In genomic region chr13:27791146-27791900, GRCh38 we compare ENCODE assay signal across 8 cellular contexts. TPM values are rescaled to one million over a fixed set of nuclear protein-coding genes. Genes with fewer than 3 reads are reported as not detected.
DNase-seq lines count a peak whose midpoint lies in the region; ATAC-seq lines count a peak whose summit lies in the region.

No MANE protein-coding gene starts in this region.

- no peak for ATAC-seq in stimulated activated naive CD8-positive, alpha-beta T cell treated with anti-CD3 and anti-CD28 coated beads, Interleukin-15, Interleukin-2, amounts not matched to agents 100 U/mL and 50 U/mL, for 24 hours
- ATAC-seq in GM21367 (IDR thresholded peaks at IDR 0.05; ENCODE audit: unreplicated experiment) (no peak), HG02884 (IDR thresholded peaks at IDR 0.05; ENCODE audit: unreplicated experiment) (no peak), HG03135 (IDR thresholded peaks at IDR 0.05; ENCODE audit: unreplicated experiment) (no peak)

- H3K36me3 Mint-ChIP-seq in stimulated activated naive CD8-positive, alpha-beta T cell treated with anti-CD3 and anti-CD28 coated beads, Interleukin-15, Interleukin-2, amounts not matched to agents 100 ng/mL and 50 ng/mL, for 24 hours (ENCODE audit: low read depth), result no peaks in the 10 kb centered on the region
- H3K36me3 Mint-ChIP-seq in activated T-helper 1 cell treated with anti-CD3 and anti-CD28 coated beads, Interleukin-12 subunit alpha, Interleukin-12 subunit beta, Interleukin-2, Interleukin-4 antibody, amounts not matched to agents 30 ng/mL and 10 ng/mL and 1 ng/mL, durations not matched to agents 14 hours and 24 hours and 36 hours (ENCODE audit: low read depth), result peaks cover 3% of the 10 kb centered on the region

- peaks cover 33% of the 10 kb centered on the region for H3K4me1 Mint-ChIP-seq in stimulated activated naive CD8-positive, alpha-beta T cell treated with anti-CD3 and anti-CD28 coated beads, Interleukin-15, Interleukin-2, amounts not matched to agents 100 ng/mL and 50 ng/mL, for 24 hours (ENCODE audit: low read depth)
- peaks cover 23% of the 10 kb centered on the region for H3K4me1 Mint-ChIP-seq in activated T-helper 1 cell treated with anti-CD3 and anti-CD28 coated beads, Interleukin-12 subunit alpha, Interleukin-12 subunit beta, Interleukin-2, Interleukin-4 antibody, amounts not matched to agents 30 ng/mL and 10 ng/mL and 1 ng/mL, durations not matched to agents 14 hours and 24 hours and 36 hours (ENCODE audit: low read depth)

- intact Hi-C loops in activated T-helper 1 cell treated with anti-CD3 and anti-CD28 coated beads, Interleukin-12 subunit alpha, Interleukin-12 subunit beta, Interleukin-2, Interleukin-4 antibody, amounts not matched to agents 30 ng/mL and 10 ng/mL and 1 ng/mL, durations not matched to agents 14 hours and 24 hours and 36 hours (cut with micrococcal nuclease), result loop anchor here (5.0 kb wide), 1 partner anchor 176 kb away; the partner anchor contains the start of gene CDX2

- DNase-seq in stimulated activated naive CD8-positive, alpha-beta T cell treated with anti-CD3 and anti-CD28 coated beads, Interleukin-15, Interleukin-2, amounts not matched to agents 100 U/mL and 50 U/mL, for 24 hours, result no peak
- DNase-seq in activated T-helper 1 cell treated with anti-CD3 and anti-CD28 coated beads, Interleukin-12 subunit alpha, Interleukin-12 subunit beta, Interleukin-2, Interleukin-4 antibody, amounts not matched to agents 30 ng/mL and 10 ng/mL and 1 ng/mL, durations not matched to agents 14 hours and 24 hours and 36 hours (ENCODE audit: low spot score), result no peak
- DNase-seq in mesenteric fat pad (ENCODE audit: low spot score) (peak; percentile 51), SW 1271 (lab: John Stamatoyannopoulos, UW) (no peak)

- no peak overlapping the region for H3K27ac Mint-ChIP-seq in stimulated activated naive CD8-positive, alpha-beta T cell treated with anti-CD3 and anti-CD28 coated beads, Interleukin-15, Interleukin-2, amounts not matched to agents 100 ng/mL and 50 ng/mL, for 24 hours
- no peak overlapping the region for H3K27ac Mint-ChIP-seq in activated T-helper 1 cell treated with anti-CD3 and anti-CD28 coated beads, Interleukin-12 subunit alpha, Interleukin-12 subunit beta, Interleukin-2, Interleukin-4 antibody, amounts not matched to agents 30 ng/mL and 10 ng/mL and 1 ng/mL, durations not matched to agents 14 hours and 24 hours and 36 hours

- H3K4me3 Mint-ChIP-seq in stimulated activated naive CD8-positive, alpha-beta T cell treated with anti-CD3 and anti-CD28 coated beads, Interleukin-15, Interleukin-2, amounts not matched to agents 100 ng/mL and 50 ng/mL, for 24 hours, result peak overlapping the region; percentile 82
- H3K4me3 Mint-ChIP-seq in activated T-helper 1 cell treated with anti-CD3 and anti-CD28 coated beads, Interleukin-12 subunit alpha, Interleukin-12 subunit beta, Interleukin-2, Interleukin-4 antibody, amounts not matched to agents 30 ng/mL and 10 ng/mL and 1 ng/mL, durations not matched to agents 14 hours and 24 hours and 36 hours, result peak overlapping the region; percentile 71

- H3K9me3 Mint-ChIP-seq in stimulated activated naive CD8-positive, alpha-beta T cell treated with anti-CD3 and anti-CD28 coated beads, Interleukin-15, Interleukin-2, amounts not matched to agents 100 ng/mL and 50 ng/mL, for 24 hours, result no peaks in the 10 kb centered on the region
- H3K9me3 Mint-ChIP-seq in activated T-helper 1 cell treated with anti-CD3 and anti-CD28 coated beads, Interleukin-12 subunit alpha, Interleukin-12 subunit beta, Interleukin-2, Interleukin-4 antibody, amounts not matched to agents 30 ng/mL and 10 ng/mL and 1 ng/mL, durations not matched to agents 14 hours and 24 hours and 36 hours, result no peaks in the 10 kb centered on the region

- H3K27me3 Mint-ChIP-seq in stimulated activated naive CD8-positive, alpha-beta T cell treated with anti-CD3 and anti-CD28 coated beads, Interleukin-15, Interleukin-2, amounts not matched to agents 100 ng/mL and 50 ng/mL, for 24 hours, result peaks cover 84% of the 10 kb centered on the region
- H3K27me3 Mint-ChIP-seq in activated T-helper 1 cell treated with anti-CD3 and anti-CD28 coated beads, Interleukin-12 subunit alpha, Interleukin-12 subunit beta, Interleukin-2, Interleukin-4 antibody, amounts not matched to agents 30 ng/mL and 10 ng/mL and 1 ng/mL, durations not matched to agents 14 hours and 24 hours and 36 hours (ENCODE audit: insufficient read depth), result peaks cover 76% of the 10 kb centered on the region

RNA-seq across cellular contexts. Expression of gene GSX1, which starts 1.0 kb away (rescaled TPM):
- not detected in 2 replicates for total RNA-seq in activated T-helper 1 cell treated with anti-CD3 and anti-CD28 coated beads, Interleukin-12 subunit alpha, Interleukin-12 subunit beta, Interleukin-2, Interleukin-4 antibody, amounts not matched to agents 30 ng/mL and 10 ng/mL and 1 ng/mL, durations not matched to agents 14 hours and 24 hours and 36 hours
- total RNA-seq in mesenteric fat pad, result not detected
